Comparison of ENCODE assay signal across 8 cellular contexts in genomic region chr14:89641495-89642162, GRCh38.
DNase-seq lines count a peak whose midpoint lies in the region; ATAC-seq and TF ChIP-seq lines count a peak whose summit lies in the region.
"Had no signal": no experiment of that assay in that cellular context is flagged by ENCODE, and none has a peak within 500 bp of the region (broad histone marks: within the 10 kb centered on the region; RNA-seq: fewer than 3 reads in every experiment).

No MANE protein-coding gene starts in this region.

- DNase-seq in mucosa of descending colon (peak in 1 of 3 donors; percentile 35), ascending aorta (ENCODE audit: low spot score in 2 of 2) (no peak), cerebellum (ENCODE audit: low spot score) (no peak), DMS 273 (lab: John Stamatoyannopoulos, UW; ENCODE audit: unreplicated experiment) (no peak)

- H3K27ac ChIP-seq in ascending aorta = no peak overlapping the region
- H3K27ac ChIP-seq: HL-60 had no signal

- no peaks in the 10 kb centered on the region for H3K27me3 ChIP-seq in ascending aorta

- H3K9me3 ChIP-seq in mucosa of descending colon = no peaks in the 10 kb centered on the region
- H3K9me3 ChIP-seq in ascending aorta = peaks cover 0 to 11% of the 10 kb centered on the region in 2 donors

- H3K4me3 ChIP-seq in mucosa of descending colon = no peak overlapping the region
- no peak overlapping the region for H3K4me3 ChIP-seq in ascending aorta

- TF ChIP-seq CTCF in mucosa of descending colon (IDR thresholded peaks at IDR 0.05) (no peak), ascending aorta (IDR thresholded peaks at IDR 0.05) (no peak)

- H3K36me3 ChIP-seq in mucosa of descending colon (ENCODE audit: low read depth) = no peaks in the 10 kb centered on the region
- H3K36me3 ChIP-seq in ascending aorta = no peaks in the 10 kb centered on the region

- intact Hi-C loops in mucosa of descending colon (cut with DNase I, micrococcal nuclease) = no loop called here
- intact Hi-C loops in ascending aorta (cut with DNase I) = no loop called here

- ATAC-seq in GM18867 (IDR thresholded peaks at IDR 0.05; ENCODE audit: unreplicated experiment) (peak; percentile 100), GM21528 (IDR thresholded peaks at IDR 0.05; ENCODE audit: low FRiP score, unreplicated experiment) (peak; percentile 97), HG03558 (IDR thresholded peaks at IDR 0.05; ENCODE audit: extremely low read depth, unreplicated experiment) (peak; percentile 92), mucosa of descending colon (peak; percentile 98)

- H3K4me1 ChIP-seq in mucosa of descending colon (ENCODE audit: low read depth) = peaks cover 4% of the 10 kb centered on the region
- H3K4me1 ChIP-seq in ascending aorta = no peaks in the 10 kb centered on the region
